In genomic region chr4:139256349-139256748, GRCh38 we compare ENCODE assay signal across 28 cellular contexts.
"Had no signal": no experiment of that assay in that cellular context is flagged by ENCODE, and none has a peak within 500 bp of the region (broad histone marks: within the 10 kb centered on the region; RNA-seq: fewer than 3 reads in every experiment).

No MANE protein-coding gene starts in this region.

- H3K27ac ChIP-seq: breast epithelium, esophagus muscularis mucosa, foreskin keratinocyte, heart right ventricle, parathyroid adenoma, psoas muscle, sigmoid colon, stomach, thyroid gland, upper lobe of left lung, vagina, VCaP had no signal

- H3K36me3 ChIP-seq: breast epithelium, esophagus muscularis mucosa, heart right ventricle, sigmoid colon, stomach, thyroid gland, upper lobe of left lung, vagina had no signal

- ATAC-seq: foreskin keratinocyte; heart right ventricle; left ventricle myocardium superior; naive thymus-derived CD4-positive, alpha-beta T cell; psoas muscle; stimulated activated naive B cell treated with anti-CD40 and anti-IgM and Interleukin-4, amounts not matched to agents 10 μg/mL and 1 μg/mL and 100 μg/mL, for 72 hours had no signal

- DNase-seq: activated CD4-positive, alpha-beta T cell treated with anti-CD3 and anti-CD28 coated beads for 4 hours; activated CD4-positive, alpha-beta T cell treated with anti-CD3 and anti-CD28 coated beads, Interleukin-2, amount 50 U/mL, for 4 hours; activated effector memory CD4-positive, alpha-beta T cell treated with anti-CD3 and anti-CD28 coated beads, Interleukin-2, amount 50 U/mL, for 16 hours; activated naive CD4-positive, alpha-beta T cell treated with anti-CD3 and anti-CD28 coated beads, Interleukin-2, amount 10 ng/mL, durations not matched to agents 7 days and 5 days; activated naive CD8-positive, alpha-beta T cell treated with anti-CD3 and anti-CD28 coated beads, Interleukin-2, amount 10 ng/mL, durations not matched to agents 7 days and 5 days; activated T-cell treated with anti-CD3 and anti-CD28 coated beads for 4 hours; amygdala; central memory CD4-positive, alpha-beta T cell; endodermal cell; foreskin keratinocyte; heart right ventricle; left ventricle myocardium superior; naive thymus-derived CD4-positive, alpha-beta T cell; nucleus accumbens; psoas muscle; sigmoid colon; stimulated activated CD4-positive, alpha-beta T cell treated with anti-CD3 and anti-CD28 coated beads, Interleukin-15, amount 100 ng/mL, for 24 hours; stimulated activated CD4-positive, alpha-beta T cell treated with anti-CD3 and anti-CD28 coated beads, Interleukin-2, amount 100 ng/mL, for 24 hours; stimulated activated naive B cell treated with anti-CD40 and anti-IgM and Interleukin-4, amounts not matched to agents 10 μg/mL and 1 μg/mL and 100 μg/mL, for 72 hours; stomach; T-helper 1 cell; thyroid gland; upper lobe of left lung had no signal

- H3K4me1 ChIP-seq: breast epithelium, foreskin keratinocyte, heart right ventricle, parathyroid adenoma, psoas muscle, sigmoid colon, stomach, thyroid gland, upper lobe of left lung, vagina had no signal

- H3K27me3 ChIP-seq: breast epithelium, esophagus muscularis mucosa, foreskin keratinocyte, heart right ventricle, sigmoid colon, stomach, thyroid gland, upper lobe of left lung, vagina had no signal

- H2AFZ ChIP-seq: parathyroid adenoma had no signal

- H3K9me3 ChIP-seq: breast epithelium, esophagus muscularis mucosa, heart right ventricle, psoas muscle, sigmoid colon, stomach, thyroid gland, upper lobe of left lung, vagina had no signal

- H3K9ac ChIP-seq: parathyroid adenoma had no signal

- H3K4me3 ChIP-seq: breast epithelium, esophagus muscularis mucosa, heart right ventricle, psoas muscle, sigmoid colon, stomach, thyroid gland, upper lobe of left lung, vagina had no signal
